ENCODE assay signal across 1 cellular context in the genomic region with DNA sequence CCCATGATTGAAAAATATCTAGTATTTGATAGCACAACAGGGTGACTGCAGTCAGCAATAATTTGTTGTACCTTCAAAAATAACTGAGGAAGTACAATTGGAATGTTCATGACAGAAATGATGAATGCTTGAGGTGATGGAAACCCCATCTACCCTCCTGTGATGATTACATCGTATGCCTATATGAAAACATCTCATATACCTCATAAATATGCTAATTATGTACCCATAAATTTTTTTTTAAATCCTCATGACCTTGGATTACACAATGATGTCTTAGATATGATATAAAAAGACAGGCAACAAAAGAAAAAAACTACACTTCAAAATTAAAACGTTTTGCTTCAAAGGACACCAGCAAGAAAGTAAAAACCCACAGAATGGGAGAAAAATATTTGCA.
TF ChIP-seq lines count a peak whose summit lies in the region.

No MANE protein-coding gene starts in this region.

TF ChIP-seq in HepG2, 621 proteins besides CTCF, POLR2A, EP300 and RAD21:
- TF ChIP-seq HOXA3 (CRISPR knock-in tag; IDR thresholded peaks at IDR 0.05) (no peak), ZSCAN21 (CRISPR knock-in tag; IDR thresholded peaks at IDR 0.05; ENCODE audit: borderline replicate concordance) (no peak), ZNF224 (CRISPR knock-in tag; IDR thresholded peaks at IDR 0.05) (no peak), ASH2L (IDR thresholded peaks at IDR 0.05; ENCODE audit: insufficient read length, low read depth, low read length) (no peak), ZNF501 (CRISPR knock-in tag; IDR thresholded peaks at IDR 0.05) (no peak), ZNF576 (CRISPR knock-in tag; IDR thresholded peaks at IDR 0.05) (no peak), HNRNPLL (IDR thresholded peaks at IDR 0.05; ENCODE audit: low read depth, low read length, poor library complexity, severe bottlenecking) (no peak), TAF15 (IDR thresholded peaks at IDR 0.05; ENCODE audit: low read depth, low read length, poor library complexity, severe bottlenecking) (no peak), ZNF235 (CRISPR knock-in tag; IDR thresholded peaks at IDR 0.05; ENCODE audit: borderline replicate concordance) (no peak), ZNF607 (CRISPR knock-in tag; IDR thresholded peaks at IDR 0.05; ENCODE audit: borderline replicate concordance) (no peak), ZNF740 (CRISPR knock-in tag; IDR thresholded peaks at IDR 0.05) (no peak), KLF11 (CRISPR knock-in tag; IDR thresholded peaks at IDR 0.05) (no peak), NFIB (CRISPR knock-in tag; IDR thresholded peaks at IDR 0.05; ENCODE audit: borderline replicate concordance) (no peak), DMTF1 (CRISPR knock-in tag; IDR thresholded peaks at IDR 0.05) (no peak), ARHGAP35 (CRISPR knock-in tag; IDR thresholded peaks at IDR 0.05; ENCODE audit: borderline replicate concordance) (no peak)
- TF ChIP-seq, protein P1, sequence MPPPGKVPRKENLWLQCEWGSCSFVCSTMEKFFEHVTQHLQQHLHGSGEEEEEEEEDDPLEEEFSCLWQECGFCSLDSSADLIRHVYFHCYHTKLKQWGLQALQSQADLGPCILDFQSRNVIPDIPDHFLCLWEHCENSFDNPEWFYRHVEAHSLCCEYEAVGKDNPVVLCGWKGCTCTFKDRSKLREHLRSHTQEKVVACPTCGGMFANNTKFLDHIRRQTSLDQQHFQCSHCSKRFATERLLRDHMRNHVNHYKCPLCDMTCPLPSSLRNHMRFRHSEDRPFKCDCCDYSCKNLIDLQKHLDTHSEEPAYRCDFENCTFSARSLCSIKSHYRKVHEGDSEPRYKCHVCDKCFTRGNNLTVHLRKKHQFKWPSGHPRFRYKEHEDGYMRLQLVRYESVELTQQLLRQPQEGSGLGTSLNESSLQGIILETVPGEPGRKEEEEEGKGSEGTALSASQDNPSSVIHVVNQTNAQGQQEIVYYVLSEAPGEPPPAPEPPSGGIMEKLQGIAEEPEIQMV (CRISPR knock-in tag; IDR thresholded peaks at IDR 0.05; ENCODE audit: low read depth) = no peak
TF ChIP-seq in HepG2: peak in this region for 0.
